ENCODE assay signal across 16 cellular contexts in the genomic region with DNA sequence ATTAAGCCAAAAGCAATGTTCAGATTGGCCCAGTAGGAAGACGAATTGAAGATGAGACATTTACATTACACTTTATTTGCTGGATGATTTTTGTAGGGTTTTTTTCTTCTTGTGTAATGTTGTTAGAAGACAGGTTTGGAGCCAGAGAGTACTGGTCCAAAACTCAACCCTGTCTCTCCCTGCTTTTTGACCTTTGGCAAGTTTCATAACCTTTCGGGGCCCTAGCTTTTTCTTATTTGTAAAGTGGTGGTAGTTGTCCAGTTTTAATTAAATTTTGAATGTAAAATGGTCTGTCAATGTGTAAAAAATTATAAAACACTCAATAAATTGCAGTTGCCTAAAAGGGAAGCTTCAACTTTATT. TPM values are rescaled to one million over a fixed set of nuclear protein-coding genes. Genes with fewer than 3 reads are reported as not detected.
DNase-seq lines count a peak whose midpoint lies in the region; ATAC-seq, FAIRE-seq and TF ChIP-seq lines count a peak whose summit lies in the region.
"Had no signal": no experiment of that assay in that cellular context is flagged by ENCODE, and none has a peak within 500 bp of the region (broad histone marks: within the 10 kb centered on the region; RNA-seq: fewer than 3 reads in every experiment).

No MANE protein-coding gene starts in this region.

- no peaks in the 10 kb centered on the region for H3K9me3 ChIP-seq in breast epithelium
- no peaks in the 10 kb centered on the region for H3K9me3 ChIP-seq in mammary epithelial cell (replicated peaks; ENCODE audit: insufficient read depth, low read length)
- H3K9me3 ChIP-seq in right atrium auricular region = no peaks in the 10 kb centered on the region
- H3K9me3 ChIP-seq in ovary = no peaks in the 10 kb centered on the region
- no peaks in the 10 kb centered on the region for H3K9me3 ChIP-seq in upper lobe of left lung
- no peaks in the 10 kb centered on the region for H3K9me3 ChIP-seq in HAP-1
- no peaks in the 10 kb centered on the region for H3K9me3 ChIP-seq in small intestine (ENCODE audit: control insufficient read depth, low read depth)

- no TSS peak for BruUV-seq in mammary epithelial cell (replicated peaks; lab: Mats Ljungman, UMichigan)

- H3K36me3 ChIP-seq in breast epithelium = no peaks in the 10 kb centered on the region
- no peaks in the 10 kb centered on the region for H3K36me3 ChIP-seq in mammary epithelial cell (ENCODE audit: insufficient read depth, low read length)
- H3K36me3 ChIP-seq in right atrium auricular region = no peaks in the 10 kb centered on the region
- no peaks in the 10 kb centered on the region for H3K36me3 ChIP-seq in ovary
- no peaks in the 10 kb centered on the region for H3K36me3 ChIP-seq in upper lobe of left lung
- no peaks in the 10 kb centered on the region for H3K36me3 ChIP-seq in HAP-1 (replicated peaks)
- no peaks in the 10 kb centered on the region for H3K36me3 ChIP-seq in small intestine (ENCODE audit: control insufficient read depth in 2 of 2, insufficient read depth in 2 of 2, low read length in 2 of 2)

- TF ChIP-seq CTCF in breast epithelium (IDR thresholded peaks at IDR 0.05) = no peak
- TF ChIP-seq CTCF in mammary epithelial cell (conservative IDR thresholded peaks at IDR 0.05 in 1 of 2, IDR thresholded peaks at IDR 0.05 in 1 of 2; ENCODE audit: extremely low read depth in 1 of 2, insufficient read depth in 1 of 2, low read depth in 1 of 2, low read length in 2 of 2) = no peak
- no peak for TF ChIP-seq CTCF in right atrium auricular region (IDR thresholded peaks at IDR 0.05)
- TF ChIP-seq CTCF in ovary (IDR thresholded peaks at IDR 0.05) = no peak
- TF ChIP-seq CTCF in upper lobe of left lung (IDR thresholded peaks at IDR 0.05) = no peak

- H3K4me2 ChIP-seq in mammary epithelial cell (ENCODE audit: insufficient read depth, low read depth, low read length) = no peak overlapping the region
- H3K4me2 ChIP-seq: GM23338 had no signal

- DNase-seq in breast epithelium (ENCODE audit: low spot score in 2 of 2) (no peak), mammary epithelial cell (no peak), right atrium auricular region (ENCODE audit: low spot score) (no peak), ovary (no peak), upper lobe of left lung (no peak), NCI-H69 (lab: John Stamatoyannopoulos, UW) (no peak), HAP-1 (ENCODE audit: low spot score in 2 of 2) (no peak), small intestine (no peak)
- DNase-seq: 8988T; activated CD8-positive, alpha-beta memory T cell treated with anti-CD3 and anti-CD28 coated beads, Interleukin-2, amount 50 U/mL, for 4 hours; cerebellar nuclear complex; posterior cingulate gyrus; stimulated activated CD4-positive, alpha-beta T cell treated with anti-CD3 and anti-CD28 coated beads, Interleukin-4, amount 100 ng/mL, for 1 hour had no signal

- intact Hi-C loops in breast epithelium (cut with DNase I; ENCODE audit: low total_unique reads) = no loop called here
- intact Hi-C loops in mammary epithelial cell (cut with micrococcal nuclease) = no loop called here
- intact Hi-C loops in ovary (cut with DNase I) = no loop called here

- dilution Hi-C loops in mammary epithelial cell (cut with HindIII; ENCODE audit: low sequenced_read_pairs) = no loop called here

- H3K4me3 ChIP-seq in breast epithelium (no peak overlapping the region), mammary epithelial cell (replicated peaks in 1 of 3; ENCODE audit: insufficient read depth in 1 of 3, low read depth in 2 of 3, low read length in 3 of 3) (no peak overlapping the region), right atrium auricular region (no peak overlapping the region), ovary (no peak overlapping the region), upper lobe of left lung (no peak overlapping the region), HAP-1 (no peak overlapping the region), small intestine (ENCODE audit: low read depth in 1 of 2, low read length in 2 of 2) (no peak overlapping the region)
- H3K4me3 ChIP-seq: GM23338 had no signal

- no peak for FAIRE-seq in small intestine (lab: Jason Lieb, UNC)

- H3K9ac ChIP-seq in mammary epithelial cell (ENCODE audit: insufficient read depth, low read length) = no peak overlapping the region

- no peak for ATAC-seq in upper lobe of left lung (ENCODE audit: low FRiP score in 2 of 2)
- ATAC-seq: activated naive CD4-positive, alpha-beta T cell treated with anti-CD3 and anti-CD28 coated beads, Interleukin-2, amount 50 U/mL, for 72 hours; GM23338; WTC11 had no signal

- H3K27me3 ChIP-seq in breast epithelium (no peaks in the 10 kb centered on the region), mammary epithelial cell (ENCODE audit: insufficient read depth, low read length) (no peaks in the 10 kb centered on the region), right atrium auricular region (no peaks in the 10 kb centered on the region), ovary (no peaks in the 10 kb centered on the region), upper lobe of left lung (no peaks in the 10 kb centered on the region), HAP-1 (ENCODE audit: low read depth) (no peaks in the 10 kb centered on the region), small intestine (ENCODE audit: control insufficient read depth in 2 of 2, insufficient read depth in 2 of 2, low read length in 2 of 2) (no peaks in the 10 kb centered on the region)

- no peak overlapping the region for H2AFZ ChIP-seq in mammary epithelial cell (ENCODE audit: low read depth, low read length)
- H2AFZ ChIP-seq: GM23338 had no signal

- in situ Hi-C loops in mammary epithelial cell (cut with MboI; ENCODE audit: low sequenced_read_pairs in 2 of 2) (no loop called here), HAP-1 (cut with MboI; ENCODE audit: low sequenced_read_pairs) (no loop called here)

- CTCF ChIA-PET in mammary epithelial cell (lab: Charles Lee; ENCODE audit: low non-redundant PET) = interaction anchor here (0.6 kb wide), 1 partner anchor 18 kb away, joined by 3 read pairs; no protein-coding TSS in a partner anchor

- no peaks in the 10 kb centered on the region for H4K20me1 ChIP-seq in mammary epithelial cell (ENCODE audit: insufficient read depth, low read length)

- H3K79me2 ChIP-seq in mammary epithelial cell (ENCODE audit: insufficient read depth, low read length) = peaks cover 52% of the 10 kb centered on the region

- H3K4me1 ChIP-seq in breast epithelium (peaks cover 0 to 6% of the 10 kb centered on the region in 2 donors), mammary epithelial cell (ENCODE audit: insufficient read depth, low read length) (no peaks in the 10 kb centered on the region), right atrium auricular region (peaks cover 0 to 52% of the 10 kb centered on the region in 2 donors), ovary (ENCODE audit: insufficient read depth) (peaks cover 21% of the 10 kb centered on the region), upper lobe of left lung (peaks cover 35 to 47% (median 39%) of the 10 kb centered on the region in 4 donors), HAP-1 (no peaks in the 10 kb centered on the region), small intestine (ENCODE audit: control insufficient read depth in 2 of 2, insufficient read depth in 1 of 2, low read depth in 1 of 2, low read length in 1 of 2) (peaks cover 11 to 29% of the 10 kb centered on the region in 2 donors)

- no peak for TF ChIP-seq EP300 in ovary (IDR thresholded peaks at IDR 0.05)
- no peak for TF ChIP-seq EP300 in upper lobe of left lung (IDR thresholded peaks at IDR 0.05)

- TF ChIP-seq POLR2A in breast epithelium (IDR thresholded peaks at IDR 0.05) (no peak), ovary (IDR thresholded peaks at IDR 0.05) (no peak), upper lobe of left lung (IDR thresholded peaks at IDR 0.05) (no peak)

- WGBS in mammary epithelial cell (ENCODE audit: low coverage, missing lambda C conversion rate) = 70% methylated on average over 2 of the region's 2 CpGs
- 4 to 21% (median 8%) methylated on average over 2 of the region's 2 CpGs for WGBS in ovary, 3 donors
- WGBS in upper lobe of left lung, 2 donors = 24 to 61% methylated on average over 2 of the region's 2 CpGs
- WGBS in small intestine, 3 donors = 16 to 64% (median 25%) methylated on average over 2 of the region's 2 CpGs

- H3K27ac ChIP-seq in breast epithelium (peak overlapping the region; percentile 51 to 81), mammary epithelial cell (ENCODE audit: insufficient read depth, low read depth, low read length) (no peak overlapping the region), right atrium auricular region (peak overlapping the region; percentile 40 to 49), ovary (peak overlapping the region; percentile 32 to 52), upper lobe of left lung (peak overlapping the region; percentile 36 to 73 (median 47)), small intestine (ENCODE audit: low read depth in 1 of 2, low read length in 1 of 2) (peak overlapping the region in 1 of 2 donors; percentile 26)

RNA-seq across cellular contexts. Expression of gene PDE8A, which starts 29.5 kb away (rescaled TPM):
- total RNA-seq in breast epithelium (10 to 100 TPM; 45.1 to 60.5 (median 58.3) TPM), mammary epithelial cell (10 to 100 TPM; 19.3 to 26.8 TPM), right atrium auricular region (10 to 100 TPM; 19.2 to 23.2 TPM), ovary (10 to 100 TPM; 23.7 to 61.8 (median 43.0) TPM), upper lobe of left lung (10 to 100 TPM; 36.5 to 66.0 (median 48.4) TPM)
- polyA plus RNA-seq in mammary epithelial cell (22.9 TPM), ovary (10 to 100 TPM; 13.8 to 33.2 TPM), small intestine (10 to 100 TPM; 18.4 to 30.9 (median 22.8) TPM)
- polyA minus RNA-seq in mammary epithelial cell = 79.3 TPM
